ENCODE assay signal across 8 cellular contexts in the genomic region with DNA sequence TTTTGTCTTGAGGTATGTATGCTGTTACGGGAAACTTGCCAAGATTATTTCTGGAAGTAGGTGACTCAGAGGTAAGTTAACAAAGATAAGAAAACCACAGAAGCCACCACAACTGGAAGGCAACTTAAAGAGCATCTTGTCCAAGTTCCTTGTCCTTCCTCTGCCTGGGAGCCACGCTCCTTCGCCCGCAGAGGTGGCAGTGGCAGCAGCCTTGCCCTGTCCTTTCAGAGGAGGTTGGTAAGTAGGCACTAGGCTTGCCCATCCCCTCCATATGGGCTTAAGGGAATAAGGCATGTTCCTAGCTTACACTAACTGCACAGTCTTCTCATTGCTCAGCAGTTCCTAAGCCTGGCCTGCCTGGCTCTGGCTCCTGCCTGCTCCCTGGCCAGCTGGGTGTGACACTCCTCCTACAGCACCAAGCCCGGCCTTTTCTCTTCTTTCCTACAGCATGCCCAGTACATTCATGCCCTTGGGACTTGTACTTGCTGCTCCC. TPM values are rescaled to one million over a fixed set of nuclear protein-coding genes. Genes with fewer than 3 reads are reported as not detected.
DNase-seq lines count a peak whose midpoint lies in the region; ATAC-seq, FAIRE-seq and TF ChIP-seq lines count a peak whose summit lies in the region.

No MANE protein-coding gene starts in this region.

- H3K27ac ChIP-seq in SK-N-SH (ENCODE audit: low read depth in 2 of 2, low read length in 1 of 2) (peak overlapping the region; percentile 70 to 80), small intestine (ENCODE audit: low read depth in 1 of 2, low read length in 1 of 2) (peak overlapping the region; percentile 53 to 89)
- no peak overlapping the region for H3K27ac ChIP-seq in CD8-positive, alpha-beta memory T cell (ENCODE audit: low read depth, low read length)

- TF ChIP-seq EP300 in SK-N-SH (IDR thresholded peaks at IDR 0.05; ENCODE audit: borderline replicate concordance in 1 of 2, low read depth in 1 of 2, low read length in 1 of 2): peak in 1 of 2 experiments; percentile 97; a peak in 2 of 4 replicates

- TF ChIP-seq CTCF in SK-N-SH (IDR thresholded peaks at IDR 0.05) (no peak), fibroblast of mammary gland (conservative IDR thresholded peaks at IDR 0.05; ENCODE audit: control insufficient read depth, insufficient read depth, low read depth, low read length) (no peak)

- H3K36me3 ChIP-seq in SK-N-SH (replicated peaks in 1 of 2; ENCODE audit: control insufficient read depth in 1 of 2, insufficient read depth in 2 of 2, low read length in 1 of 2): no peaks in the 10 kb centered on the region
- no peaks in the 10 kb centered on the region for H3K36me3 ChIP-seq in small intestine (ENCODE audit: control insufficient read depth in 2 of 2, insufficient read depth in 2 of 2, low read length in 2 of 2)
- H3K36me3 ChIP-seq in CD8-positive, alpha-beta memory T cell (ENCODE audit: insufficient read depth, low read length): no peaks in the 10 kb centered on the region

- H3K4me3 Mint-ChIP-seq in CD8-positive, alpha-beta memory T cell: no peak overlapping the region

- H3K4me1 ChIP-seq in SK-N-SH (ENCODE audit: control insufficient read depth in 1 of 2, insufficient read depth in 2 of 2, low read depth in 1 of 2, low read length in 1 of 2) (peaks cover 26 to 30% of the 10 kb centered on the region in 2 experiments; a peak in 3 of 4 replicates), small intestine (ENCODE audit: control insufficient read depth in 2 of 2, insufficient read depth in 1 of 2, low read depth in 1 of 2, low read length in 1 of 2) (peaks cover 4 to 12% of the 10 kb centered on the region in 2 donors)
- no peaks in the 10 kb centered on the region for H3K4me1 ChIP-seq in CD8-positive, alpha-beta memory T cell (ENCODE audit: insufficient read depth, low read length)

- no peak for FAIRE-seq in small intestine (lab: Jason Lieb, UNC)

- no peaks in the 10 kb centered on the region for H3K79me2 ChIP-seq in SK-N-SH (ENCODE audit: insufficient read depth)

- CTCF ChIA-PET in SK-N-SH (lab: Yijun Ruan, JAX): interaction anchor here (1.3 to 1.4 kb wide), 3 partner anchors 13 to 269 kb away, joined by 3 to 6 read pairs (median 4); no protein-coding TSS in a partner anchor
- CTCF ChIA-PET in CD8-positive, alpha-beta memory T cell (lab: Charles Lee): no interaction called here

- peaks cover 4 to 16% of the 10 kb centered on the region in 2 donors for H3K27me3 Mint-ChIP-seq in CD8-positive, alpha-beta memory T cell

- 11% methylated on average over 5 of the region's 5 CpGs for WGBS in SK-N-SH (ENCODE audit: low lambda C conversion rate)
- WGBS in small intestine, 3 donors: 13 to 51% (median 23%) methylated on average over 5 of the region's 5 CpGs

- H3K27ac Mint-ChIP-seq in CD8-positive, alpha-beta memory T cell: no peak overlapping the region

- H3K9me3 ChIP-seq in SK-N-SH (no peaks in the 10 kb centered on the region), small intestine (ENCODE audit: control insufficient read depth, low read depth) (no peaks in the 10 kb centered on the region)
- no peaks in the 10 kb centered on the region for H3K9me3 ChIP-seq in CD8-positive, alpha-beta memory T cell (ENCODE audit: low read length)

- TF ChIP-seq RAD21 in SK-N-SH (IDR thresholded peaks at IDR 0.05; ENCODE audit: low read length): no peak

- H3K4me2 ChIP-seq in SK-N-SH: peak overlapping the region; percentile 57

- no peak for ATAC-seq in HG03457 (IDR thresholded peaks at IDR 0.05; ENCODE audit: unreplicated experiment)
- no peak for ATAC-seq in HG03025 (IDR thresholded peaks at IDR 0.05; ENCODE audit: low FRiP score, unreplicated experiment)
- ATAC-seq in HG02763 (IDR thresholded peaks at IDR 0.05; ENCODE audit: unreplicated experiment): no peak

- no peaks in the 10 kb centered on the region for H3K9me2 ChIP-seq in SK-N-SH

- peak; percentile 58 for DNase-seq in HCEC 1CT
- no peak for DNase-seq in SK-N-SH
- DNase-seq in fibroblast of mammary gland (ENCODE audit: low read depth): peak; percentile 89
- peak; percentile 87 for DNase-seq in small intestine
- no peak for DNase-seq in CD8-positive, alpha-beta memory T cell

- peaks cover 34% of the 10 kb centered on the region for H3F3A ChIP-seq in SK-N-SH (replicated peaks; ENCODE audit: insufficient read depth)

- H3K4me3 ChIP-seq in SK-N-SH (ENCODE audit: low read depth in 2 of 2, low read length in 1 of 2) (no peak overlapping the region), fibroblast of mammary gland (ENCODE audit: control insufficient read depth, low read depth, low read length) (no peak overlapping the region), small intestine (ENCODE audit: low read depth in 1 of 2, low read length in 2 of 2) (no peak overlapping the region)
- H3K4me3 ChIP-seq in CD8-positive, alpha-beta memory T cell (ENCODE audit: low read length): no peak overlapping the region

- peaks cover 4% of the 10 kb centered on the region; the same call in 1 of the 2 replicates for H4K20me1 ChIP-seq in SK-N-SH (ENCODE audit: insufficient read depth)

- no peaks in the 10 kb centered on the region for H3K9me3 Mint-ChIP-seq in CD8-positive, alpha-beta memory T cell

- H3K9ac ChIP-seq in SK-N-SH: no peak overlapping the region

- H3K36me3 Mint-ChIP-seq in CD8-positive, alpha-beta memory T cell: peaks cover 0 to 2% (median 0%) of the 10 kb centered on the region in 3 donors

- H2AFZ ChIP-seq in SK-N-SH (ENCODE audit: low read depth): no peak overlapping the region

- H3K4me1 Mint-ChIP-seq in CD8-positive, alpha-beta memory T cell: peaks cover 4 to 6% (median 6%) of the 10 kb centered on the region in 3 donors

- H3K27me3 ChIP-seq in SK-N-SH (ENCODE audit: insufficient read depth) (peaks cover 8% of the 10 kb centered on the region; the same call in 1 of the 2 replicates), small intestine (ENCODE audit: control insufficient read depth in 2 of 2, insufficient read depth in 2 of 2, low read length in 2 of 2) (no peaks in the 10 kb centered on the region)
- H3K27me3 ChIP-seq in CD8-positive, alpha-beta memory T cell (ENCODE audit: insufficient read depth, low read length, poor library complexity, severe bottlenecking): no peaks in the 10 kb centered on the region

- POLR2A ChIA-PET in SK-N-SH (lab: Yijun Ruan, JAX): no interaction called here
- POLR2A ChIA-PET in CD8-positive, alpha-beta memory T cell (lab: Charles Lee): no interaction called here

TF ChIP-seq in SK-N-SH, 30 proteins besides CTCF, POLR2A, EP300 and RAD21 (continues in another document):
- TF ChIP-seq MEF2A (IDR thresholded peaks at IDR 0.05; ENCODE audit: borderline replicate concordance, low read depth) (peak; percentile 99), FOSL2 (IDR thresholded peaks at IDR 0.05; ENCODE audit: borderline replicate concordance, low read depth) (peak; percentile 93), SIN3A (IDR thresholded peaks at IDR 0.05; ENCODE audit: borderline replicate concordance, low read depth, low read length) (0 out of 2 replicates have a peak, but pooled peaks have one; percentile 54), ELF1 (IDR thresholded peaks at IDR 0.05) (peak; percentile 25; the same call in 1 of the 2 replicates), CHD2 (IDR thresholded peaks at IDR 0.05; ENCODE audit: low read length, partially characterized antibody) (no peak), GABPA (IDR thresholded peaks at IDR 0.05; ENCODE audit: low read depth) (no peak), FOXM1 (IDR thresholded peaks at IDR 0.05; ENCODE audit: low read depth) (peak; percentile 91), JUND (IDR thresholded peaks at IDR 0.05) (peak; percentile 96), NRF1 (IDR thresholded peaks at IDR 0.05; ENCODE audit: low read depth, low read length) (no peak), TEAD4 (IDR thresholded peaks at IDR 0.05; ENCODE audit: borderline replicate concordance, insufficient read depth) (peak; percentile 93), MXI1 (IDR thresholded peaks at IDR 0.05; ENCODE audit: low read depth, low read length) (no peak)
- TF ChIP-seq, protein P1, sequence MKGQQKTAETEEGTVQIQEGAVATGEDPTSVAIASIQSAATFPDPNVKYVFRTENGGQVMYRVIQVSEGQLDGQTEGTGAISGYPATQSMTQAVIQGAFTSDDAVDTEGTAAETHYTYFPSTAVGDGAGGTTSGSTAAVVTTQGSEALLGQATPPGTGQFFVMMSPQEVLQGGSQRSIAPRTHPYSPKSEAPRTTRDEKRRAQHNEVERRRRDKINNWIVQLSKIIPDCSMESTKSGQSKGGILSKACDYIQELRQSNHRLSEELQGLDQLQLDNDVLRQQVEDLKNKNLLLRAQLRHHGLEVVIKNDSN (IDR thresholded peaks at IDR 0.05; ENCODE audit: borderline replicate concordance, low read depth): no peak
- TF ChIP-seq, protein P2, sequence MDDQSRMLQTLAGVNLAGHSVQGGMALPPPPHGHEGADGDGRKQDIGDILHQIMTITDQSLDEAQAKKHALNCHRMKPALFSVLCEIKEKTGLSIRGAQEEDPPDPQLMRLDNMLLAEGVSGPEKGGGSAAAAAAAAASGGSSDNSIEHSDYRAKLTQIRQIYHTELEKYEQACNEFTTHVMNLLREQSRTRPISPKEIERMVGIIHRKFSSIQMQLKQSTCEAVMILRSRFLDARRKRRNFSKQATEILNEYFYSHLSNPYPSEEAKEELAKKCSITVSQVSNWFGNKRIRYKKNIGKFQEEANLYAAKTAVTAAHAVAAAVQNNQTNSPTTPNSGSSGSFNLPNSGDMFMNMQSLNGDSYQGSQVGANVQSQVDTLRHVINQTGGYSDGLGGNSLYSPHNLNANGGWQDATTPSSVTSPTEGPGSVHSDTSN (IDR thresholded peaks at IDR 0.05): peak; percentile 85
- TF ChIP-seq, protein P3, sequence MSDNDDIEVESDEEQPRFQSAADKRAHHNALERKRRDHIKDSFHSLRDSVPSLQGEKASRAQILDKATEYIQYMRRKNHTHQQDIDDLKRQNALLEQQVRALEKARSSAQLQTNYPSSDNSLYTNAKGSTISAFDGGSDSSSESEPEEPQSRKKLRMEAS (IDR thresholded peaks at IDR 0.05; ENCODE audit: low read depth): peak; percentile 42; the same call in 1 of the 2 replicates

RNA-seq across cellular contexts. Expression of a gene that starts 48.0 kb away (rescaled TPM):
- polyA plus RNA-seq in SK-N-SH (2012; rRNA removed): 8.5 and 9.3 TPM in 2 replicates
- polyA plus RNA-seq in SK-N-SH (2012; cell fraction: cytosol; rRNA removed): 8.0 and 9.7 TPM in 2 replicates
- 7.2 and 7.3 TPM in 2 replicates for polyA plus RNA-seq in SK-N-SH (2012; cell fraction: nucleus; rRNA removed)
- polyA plus RNA-seq in small intestine: 1 to 10 TPM in 1 of 3 donors, under 1 TPM in 1, not detected in 1; 0.27 to 7.5 TPM
- under 1 TPM; 0.24 to 0.73 TPM for total RNA-seq in CD8-positive, alpha-beta memory T cell
- 1.7 TPM for polyA plus RNA-seq in CD8-positive, alpha-beta memory T cell

Comparison
In these comparisons a context has a peak if more than half of its experiments do, and no peak if none do; other contexts are left out.
1. DNase-seq: peak in HCEC 1CT (single experiment), fibroblast of mammary gland (single experiment) and small intestine (single experiment); none in SK-N-SH (single experiment) and CD8-positive, alpha-beta memory T cell (0 of 5).